10 cellular contexts compared by ENCODE assay signal in genomic region chr12:49133014-49133413, GRCh38. TPM values are rescaled to one million over a fixed set of nuclear protein-coding genes. Genes with fewer than 3 reads are reported as not detected.
DNase-seq lines count a peak whose midpoint lies in the region; ATAC-seq and TF ChIP-seq lines count a peak whose summit lies in the region.
"Had no signal": no experiment of that assay in that cellular context is flagged by ENCODE, and none has a peak within 500 bp of the region (broad histone marks: within the 10 kb centered on the region; RNA-seq: fewer than 3 reads in every experiment).

No MANE protein-coding gene starts in this region.

- peak overlapping the region; percentile 10; the same call in 1 of the 2 replicates for H2AFZ ChIP-seq in OCI-LY1 (ENCODE audit: low read length)

- peak overlapping the region; percentile 74 for H3K4me3 ChIP-seq in OCI-LY1 (ENCODE audit: low read depth, low read length, poor library complexity, severe bottlenecking)
- peak overlapping the region; percentile 100 for H3K4me3 ChIP-seq in coronary artery
- H3K4me3 ChIP-seq in stomach, result peak overlapping the region in 1 of 4 donors; percentile 71
- H3K4me3 ChIP-seq: pancreas had no signal

- H3K4me1 ChIP-seq in OCI-LY1 (ENCODE audit: insufficient read depth, low read length, severe bottlenecking) (peaks cover 29% of the 10 kb centered on the region), stomach (peaks cover 16 to 41% (median 38%) of the 10 kb centered on the region in 4 donors)

- no peak for DNase-seq in activated CD4-positive, alpha-beta T cell treated with anti-CD3 and anti-CD28 coated beads for 36 hours
- DNase-seq in activated CD4-positive, alpha-beta T cell treated with anti-CD3 and anti-CD28 coated beads, Interleukin-2, amount 50 U/mL, for 48 hours, result no peak
- DNase-seq in coronary artery (ENCODE audit: low spot score) (no peak), stomach (no peak), Ammon's horn (ENCODE audit: low spot score) (no peak)
- DNase-seq: pancreas had no signal

- TF ChIP-seq POLR2A in stomach (IDR thresholded peaks at IDR 0.05), result no peak

- peaks cover 31% of the 10 kb centered on the region for H3K36me3 Mint-ChIP-seq in activated CD4-positive, alpha-beta T cell treated with anti-CD3 and anti-CD28 coated beads for 36 hours (ENCODE audit: low read depth)

- no peak for TF ChIP-seq EP300 in stomach (IDR thresholded peaks at IDR 0.05)

- peaks cover 23% of the 10 kb centered on the region for H3K79me2 ChIP-seq in OCI-LY1 (ENCODE audit: insufficient read depth, low read length)

- intact Hi-C loops in activated CD4-positive, alpha-beta T cell treated with anti-CD3 and anti-CD28 coated beads for 36 hours (cut with DNase I, micrococcal nuclease), result loop anchor here (5.0 to 10.0 kb wide), 5 partner anchors 71 to 936 kb away; partner anchors contain the start of genes CCNT1 (in 1 of the 2), KMT2D (in 1 of the 2), TROAP (in 1 of the 2) and TUBA1C (in 1 of the 2)
- intact Hi-C loops in stomach (cut with DNase I; ENCODE audit: low total_unique reads), result no loop called here

- H3K4me2 ChIP-seq in OCI-LY1 (ENCODE audit: low read length), result peak overlapping the region; percentile 86

- no peaks in the 10 kb centered on the region for H3K9me2 ChIP-seq in OCI-LY1 (ENCODE audit: low read depth, low read length)

- no peak overlapping the region for H3K27ac Mint-ChIP-seq in activated CD4-positive, alpha-beta T cell treated with anti-CD3 and anti-CD28 coated beads for 36 hours

- peaks cover 33% of the 10 kb centered on the region for H3K4me1 Mint-ChIP-seq in activated CD4-positive, alpha-beta T cell treated with anti-CD3 and anti-CD28 coated beads for 36 hours

- H4K20me1 ChIP-seq in OCI-LY1 (ENCODE audit: insufficient read depth, low read length), result no peaks in the 10 kb centered on the region

- H3K36me3 ChIP-seq in OCI-LY1 (ENCODE audit: insufficient read depth, low read length), result peaks cover 29% of the 10 kb centered on the region
- H3K36me3 ChIP-seq in stomach, result peaks cover 9 to 18% (median 15%) of the 10 kb centered on the region in 4 donors

- H3K27me3 Mint-ChIP-seq in activated CD4-positive, alpha-beta T cell treated with anti-CD3 and anti-CD28 coated beads for 36 hours, result no peaks in the 10 kb centered on the region

- H3K27me3 ChIP-seq in OCI-LY1 (ENCODE audit: insufficient read depth, low read length), result no peaks in the 10 kb centered on the region
- H3K27me3 ChIP-seq in stomach, result no peaks in the 10 kb centered on the region
- H3K27me3 ChIP-seq: pancreas had no signal

- H3K9ac ChIP-seq in OCI-LY1 (ENCODE audit: low read length), result peak overlapping the region; percentile 87

- TF ChIP-seq CTCF in OCI-LY1 (IDR thresholded peaks at IDR 0.05; ENCODE audit: low read length) (no peak), coronary artery (IDR thresholded peaks at IDR 0.05) (no peak), stomach (IDR thresholded peaks at IDR 0.05) (no peak)

- H3K9me3 Mint-ChIP-seq in activated CD4-positive, alpha-beta T cell treated with anti-CD3 and anti-CD28 coated beads for 36 hours (ENCODE audit: low read depth), result no peaks in the 10 kb centered on the region

- H3K9me3 ChIP-seq in OCI-LY1 (ENCODE audit: low read length) (no peaks in the 10 kb centered on the region), stomach (no peaks in the 10 kb centered on the region)
- H3K9me3 ChIP-seq: pancreas had no signal

- WGBS in stomach, 5 donors, result 20 to 45% (median 34%) methylated on average over 5 of the region's 5 CpGs

- H3K27ac ChIP-seq in OCI-LY1 (ENCODE audit: low read depth, low read length, poor library complexity, severe bottlenecking) (peak overlapping the region; percentile 95), coronary artery (peak overlapping the region; percentile 95 to 100), stomach (peak overlapping the region in 3 of 5 donors; percentile 37 to 99 (median 98))

- POLR2A ChIA-PET in activated CD4-positive, alpha-beta T cell treated with anti-CD3 and anti-CD28 coated beads for 36 hours (lab: Charles Lee), result interaction anchor here (4.2 kb wide), 1 partner anchor 55 kb away, joined by 47 read pairs; the partner anchor contains the start of gene TUBA1A

- CTCF ChIA-PET in activated CD4-positive, alpha-beta T cell treated with anti-CD3 and anti-CD28 coated beads for 36 hours (lab: Charles Lee), result interaction anchor here (0.6 to 3.0 kb wide), 10 partner anchors 8 to 280 kb away, joined by 3 to 20 read pairs (median 4); partner anchors contain the start of genes LMBR1L and SPATS2

- H3F3A ChIP-seq in OCI-LY1 (ENCODE audit: insufficient read depth, low read length), result peaks cover 19% of the 10 kb centered on the region

- H3K4me3 Mint-ChIP-seq in activated CD4-positive, alpha-beta T cell treated with anti-CD3 and anti-CD28 coated beads for 36 hours, result peak overlapping the region; percentile 99

- ATAC-seq in activated CD4-positive, alpha-beta T cell treated with anti-CD3 and anti-CD28 coated beads for 36 hours, result no peak
- ATAC-seq in HG03097 (IDR thresholded peaks at IDR 0.05; ENCODE audit: low FRiP score, unreplicated experiment) (no peak), GM19455 (IDR thresholded peaks at IDR 0.05; ENCODE audit: unreplicated experiment) (no peak)
- ATAC-seq: esophagus mucosa, pancreas had no signal

RNA-seq across cellular contexts. Expression of gene TUBA1B, which starts 1.8 kb away (rescaled TPM):
- 1,000 to 10,000 TPM; 2,393 to 2,425 TPM for total RNA-seq in activated CD4-positive, alpha-beta T cell treated with anti-CD3 and anti-CD28 coated beads for 36 hours
- total RNA-seq in stomach, result 100 to 1,000 TPM; 205 to 529 (median 339) TPM
- polyA plus RNA-seq in stomach, result 100 to 1,000 TPM; 436 to 710 (median 468) TPM

RNA-seq across cellular contexts. Expression of gene LMBR1L, which starts 22.4 kb away (rescaled TPM):
- total RNA-seq in activated CD4-positive, alpha-beta T cell treated with anti-CD3 and anti-CD28 coated beads for 36 hours, result 10 to 100 TPM; 45.0 to 48.0 TPM
- total RNA-seq in stomach, result 10 to 100 TPM; 11.2 to 61.4 (median 54.9) TPM
- polyA plus RNA-seq in stomach, result 10 to 100 TPM in 1 of 3 donors, 1 to 10 TPM in 2; 6.8 to 40.4 (median 7.8) TPM

RNA-seq across cellular contexts. Expression of gene DHH, which starts 38.4 kb away (rescaled TPM):
- not detected for total RNA-seq in activated CD4-positive, alpha-beta T cell treated with anti-CD3 and anti-CD28 coated beads for 36 hours
- total RNA-seq in stomach, result 1 to 10 TPM in 1 of 5 donors, under 1 TPM in 2, not detected in 2; 0.29 to 1.1 (median 0.58) TPM
- under 1 TPM; 0.10 to 0.15 (median 0.12) TPM for polyA plus RNA-seq in stomach

RNA-seq across cellular contexts. Expression of gene TUBA1A, which starts 55.9 kb away (rescaled TPM):
- total RNA-seq in activated CD4-positive, alpha-beta T cell treated with anti-CD3 and anti-CD28 coated beads for 36 hours, result 10 to 100 TPM; 75.7 to 98.5 TPM
- 100 to 1,000 TPM in 4 of 5 donors, 10 to 100 TPM in 1; 82.2 to 279 (median 156) TPM for total RNA-seq in stomach
- 100 to 1,000 TPM in 1 of 3 donors, 10 to 100 TPM in 2; 64.5 to 104 (median 89.7) TPM for polyA plus RNA-seq in stomach

Comparison
In these comparisons a context has a peak if more than half of its experiments do, and no peak if none do; other contexts are left out.
1. RNA of gene TUBA1B, which starts 1.8 kb away (total RNA-seq): 2,393 to 2,425 TPM in activated CD4-positive, alpha-beta T cell treated with anti-CD3 and anti-CD28 coated beads for 36 hours; 205 to 529 TPM in stomach; every median in the first group is over 4 times any median in the second.
2. Peak in every context shown above with its lines, with median percentiles within 50 percentile points of each other: H3K27ac ChIP-seq.